Comparison of ENCODE assay signal across 8 cellular contexts in genomic region chr9:133792721-133793470, GRCh38. TPM values are rescaled to one million over a fixed set of nuclear protein-coding genes. Genes with fewer than 3 reads are reported as not detected.
A peak's percentile ranks its signal among the peaks of the same experiment; 100 is the strongest.
DNase-seq lines count a peak whose midpoint lies in the region; ATAC-seq and TF ChIP-seq lines count a peak whose summit lies in the region.

No MANE protein-coding gene starts in this region.

- no peak overlapping the region for H3K4me3 ChIP-seq in mucosa of descending colon

- peak; percentile 64 for ATAC-seq in mucosa of descending colon

- TF ChIP-seq CTCF in mucosa of descending colon (IDR thresholded peaks at IDR 0.05), result peak; percentile 85

- DNase-seq in ELR (ENCODE audit: low read depth) (peak; percentile 86), H4 (ENCODE audit: low spot score) (peak; percentile 49), NCI-H748 (lab: John Stamatoyannopoulos, UW; ENCODE audit: unreplicated experiment) (peak; percentile 45), epidermal melanocyte (ENCODE audit: insufficient read length, low spot score) (peak; percentile 97), mucosa of descending colon (peak; percentile 77 to 85 (median 77)), NCI-H187 (lab: John Stamatoyannopoulos, UW) (no peak)
- peak; percentile 19 to 29 (median 24) for DNase-seq in activated CD8-positive, alpha-beta memory T cell treated with anti-CD3 and anti-CD28 coated beads for 48 hours (ENCODE audit: low read depth in 2 of 3, low spot score in 2 of 3)
- peak; percentile 71 for DNase-seq in stimulated activated CD8-positive, alpha-beta memory T cell treated with anti-CD3 and anti-CD28 coated beads, Interleukin-4, amount 100 ng/mL, for 48 hours

- intact Hi-C loops in mucosa of descending colon (cut with DNase I, micrococcal nuclease), result loop anchor here (5.0 kb wide), 2 partner anchors 199 to 204 kb away; partner anchors contain the start of gene VAV2 (in 1 of the 2)

- H3K9me3 ChIP-seq in mucosa of descending colon, result no peaks in the 10 kb centered on the region

- peaks cover 16% of the 10 kb centered on the region for H3K4me1 ChIP-seq in mucosa of descending colon (ENCODE audit: low read depth)

- H3K36me3 ChIP-seq in mucosa of descending colon (ENCODE audit: low read depth), result no peaks in the 10 kb centered on the region

RNA-seq across cellular contexts. Expression of gene SARDH, which starts 54.7 kb away (rescaled TPM):
- total RNA-seq in H4 (2014; rRNA removed; shearing (Covaris generic)), result 0.06 and 0.49 TPM in 2 replicates
- 1 to 10 TPM in 1 of 3 donors, under 1 TPM in 2; 0.23 to 2.1 (median 0.46) TPM for total RNA-seq in mucosa of descending colon

Comparison
In these comparisons a context has a peak if more than half of its experiments do, and no peak if none do; other contexts are left out.
1. DNase-seq: peak in ELR (single experiment), H4 (single experiment), NCI-H748 (single experiment), activated CD8-positive, alpha-beta memory T cell treated with anti-CD3 and anti-CD28 coated beads for 48 hours (3 of 3), epidermal melanocyte (single experiment), mucosa of descending colon (3 of 3) and stimulated activated CD8-positive, alpha-beta memory T cell treated with anti-CD3 and anti-CD28 coated beads, Interleukin-4, amount 100 ng/mL, for 48 hours (single experiment); none in NCI-H187 (0 of 2).